Comparison of ENCODE assay signal across 9 cellular contexts in genomic region chr3:195095035-195095703, GRCh38.
A peak's percentile ranks its signal among the peaks of the same experiment; 100 is the strongest.
DNase-seq lines count a peak whose midpoint lies in the region; ATAC-seq, FAIRE-seq and TF ChIP-seq lines count a peak whose summit lies in the region.
"Had no signal": no experiment of that assay in that cellular context is flagged by ENCODE, and none has a peak within 500 bp of the region (broad histone marks: within the 10 kb centered on the region; RNA-seq: fewer than 3 reads in every experiment).

No MANE protein-coding gene starts in this region.

- intact Hi-C loops in esophagus squamous epithelium (cut with DNase I) = no loop called here

- TF ChIP-seq POLR2A in GM12892 (IDR thresholded peaks at IDR 0.05; ENCODE audit: low read depth, low read length) (peak; percentile 81), esophagus squamous epithelium (IDR thresholded peaks at IDR 0.05) (peak in 1 of 4 donors; percentile 30)

- no peak for DNase-seq in GM12892 (ENCODE audit: insufficient read length)
- DNase-seq in memory B cell (ENCODE audit: low spot score in 2 of 2) = peak; percentile 58 to 62
- no peak for DNase-seq in OCI-M2 (lab: John Stamatoyannopoulos, UW; ENCODE audit: unreplicated experiment)
- no peak for DNase-seq in WERI-Rb-1
- no peak for DNase-seq in NCI-H187 treated with DMSO at 0.1 percent for 48 hours (lab: John Stamatoyannopoulos, UW)
- no peak for DNase-seq in esophagus squamous epithelium (lab: John Stamatoyannopoulos, UW)
- DNase-seq: SW 1271 had no signal

- H3K36me3 Mint-ChIP-seq in memory B cell = no peaks in the 10 kb centered on the region

- peak overlapping the region; percentile 75 for H3K4me3 Mint-ChIP-seq in memory B cell

- no peaks in the 10 kb centered on the region for H3K9me3 ChIP-seq in WERI-Rb-1 (ENCODE audit: severe bottlenecking)
- no peaks in the 10 kb centered on the region for H3K9me3 ChIP-seq in esophagus squamous epithelium

- peaks cover 36% of the 10 kb centered on the region for H3K4me1 Mint-ChIP-seq in memory B cell

- H3K27ac ChIP-seq in WERI-Rb-1 (no peak overlapping the region), esophagus squamous epithelium (no peak overlapping the region)

- H3K4me1 ChIP-seq in esophagus squamous epithelium = peaks cover 0 to 17% (median 0%) of the 10 kb centered on the region in 3 donors

- no peaks in the 10 kb centered on the region for H3K27me3 ChIP-seq in WERI-Rb-1 (ENCODE audit: insufficient read depth, low read depth, severe bottlenecking)
- H3K27me3 ChIP-seq in esophagus squamous epithelium = no peaks in the 10 kb centered on the region

- H3K36me3 ChIP-seq in WERI-Rb-1 (no peaks in the 10 kb centered on the region), esophagus squamous epithelium (no peaks in the 10 kb centered on the region)

- no peak overlapping the region for H3K4me3 ChIP-seq in WERI-Rb-1 (ENCODE audit: low read depth, low read length)
- no peak overlapping the region for H3K4me3 ChIP-seq in esophagus squamous epithelium

- peak overlapping the region; percentile 95 for H3K27ac Mint-ChIP-seq in memory B cell

- no peaks in the 10 kb centered on the region for H3K9me3 Mint-ChIP-seq in memory B cell

- H3K27me3 Mint-ChIP-seq in memory B cell = no peaks in the 10 kb centered on the region

- TF ChIP-seq CTCF in WERI-Rb-1 (IDR thresholded peaks at IDR 0.05; ENCODE audit: low read depth, low read length) (no peak), esophagus squamous epithelium (IDR thresholded peaks at IDR 0.05) (no peak)

- 76 to 85% methylated on average over 7 to 10 of the region's 19 CpGs for WGBS in esophagus squamous epithelium, 2 donors

- peak; percentile 93 for FAIRE-seq in GM12892 (lab: Jason Lieb, UNC)

- ATAC-seq in GM21360 (IDR thresholded peaks at IDR 0.05; ENCODE audit: unreplicated experiment) (peak; percentile 58), HG03521 (IDR thresholded peaks at IDR 0.05; ENCODE audit: unreplicated experiment) (peak; percentile 51), memory B cell (ENCODE audit: low read depth) (peak; percentile 82)

Comparison
In these comparisons a context has a peak if more than half of its experiments do, and no peak if none do; other contexts are left out.
1. DNase-seq: peak in memory B cell (2 of 2); none in GM12892 (single experiment), OCI-M2 (single experiment), WERI-Rb-1 (single experiment), NCI-H187 treated with DMSO at 0.1 percent for 48 hours (single experiment) and esophagus squamous epithelium (single experiment).
2. Peak in every context shown above with its lines, with median percentiles within 50 percentile points of each other: ATAC-seq.